ENCODE assay signal across 20 cellular contexts in the genomic region with DNA sequence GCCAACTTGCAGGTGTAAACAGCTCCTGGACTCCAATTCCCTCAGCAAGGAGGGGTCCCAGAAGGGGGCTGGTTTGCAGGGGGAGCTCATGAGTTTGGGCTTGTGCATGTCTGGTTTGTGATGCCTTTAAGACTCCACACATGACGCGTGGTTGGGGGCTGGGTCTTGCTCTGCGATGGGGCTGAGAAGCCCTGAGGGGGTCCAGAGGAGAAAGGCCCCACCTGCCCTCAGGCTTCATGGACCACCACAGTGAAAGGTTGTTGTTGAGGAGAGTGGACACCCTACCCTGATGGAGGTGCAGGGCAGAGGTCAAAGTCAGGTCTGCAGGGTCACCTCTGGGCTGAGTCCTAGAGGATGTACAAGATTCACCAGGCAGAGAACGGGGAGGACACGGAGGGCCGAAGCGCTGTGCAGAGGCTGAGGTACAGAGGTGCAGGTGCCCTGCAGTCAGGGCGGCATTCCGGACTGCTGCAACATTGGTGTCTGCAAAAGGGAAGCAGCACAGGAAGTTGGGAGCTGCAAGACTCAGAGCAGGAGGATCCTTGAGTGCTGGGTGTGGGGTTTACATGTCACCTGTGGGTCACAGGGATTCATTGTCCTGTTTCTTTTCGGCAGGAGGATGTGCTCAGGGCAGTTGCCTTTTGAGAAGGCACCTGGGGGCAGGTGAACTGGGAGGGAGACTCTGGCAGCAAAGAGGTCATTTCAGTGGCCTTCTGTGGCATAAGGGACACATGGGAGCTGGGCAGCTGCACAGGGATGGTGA.
DNase-seq lines count a peak whose midpoint lies in the region; ATAC-seq and TF ChIP-seq lines count a peak whose summit lies in the region.
"Had no signal": no experiment of that assay in that cellular context is flagged by ENCODE, and none has a peak within 500 bp of the region (broad histone marks: within the 10 kb centered on the region; RNA-seq: fewer than 3 reads in every experiment).

No MANE protein-coding gene starts in this region.

- no peaks in the 10 kb centered on the region for H3K9me3 Mint-ChIP-seq in activated T-cell treated with anti-CD3 and anti-CD28 coated beads, Interleukin-2, amount 50 U/mL, for 24 hours
- no peaks in the 10 kb centered on the region for H3K9me3 Mint-ChIP-seq in neural progenitor cell

- H3K4me1 ChIP-seq in neural progenitor cell: peaks cover 5% of the 10 kb centered on the region

- H3K9ac ChIP-seq in neural progenitor cell: no peak overlapping the region
- H3K9ac ChIP-seq: SK-N-SH had no signal

- H2AFZ ChIP-seq in neural progenitor cell (replicated peaks): no peak overlapping the region

- no peaks in the 10 kb centered on the region for H4K20me1 ChIP-seq in neural progenitor cell (ENCODE audit: low read depth)

- H3K79me2 ChIP-seq in neural progenitor cell (ENCODE audit: low read depth): no peaks in the 10 kb centered on the region

- ATAC-seq in HG03280 (IDR thresholded peaks at IDR 0.05; ENCODE audit: unreplicated experiment) (no peak), HG03139 (IDR thresholded peaks at IDR 0.05; ENCODE audit: unreplicated experiment) (no peak), HG03520 (IDR thresholded peaks at IDR 0.05; ENCODE audit: unreplicated experiment) (no peak)
- ATAC-seq: HepG2 had no signal

- H3K9me3 ChIP-seq in neural progenitor cell (ENCODE audit: low read depth): no peaks in the 10 kb centered on the region
- H3K9me3 ChIP-seq: SK-N-SH had no signal

- no peaks in the 10 kb centered on the region for H3K27me3 ChIP-seq in neural progenitor cell

- DNase-seq in activated T-cell treated with anti-CD3 and anti-CD28 coated beads, Interleukin-2, amount 50 U/mL, for 24 hours: no peak
- DNase-seq in activated T-cell treated with anti-CD3 and anti-CD28 coated beads for 4 hours (no peak), ecto neural progenitor cell (ENCODE audit: low spot score) (peak; percentile 26), neural progenitor cell (ENCODE audit: low spot score) (no peak)
- DNase-seq: DMS79, KBM-7, NCI-H1092, NCI-H1436 treated with DMSO at 0.1 percent for 48 hours, NCI-H2029, NCI-H2227 treated with DMSO at 0.1 percent for 48 hours, NCI-H510A treated with DMSO at 0.1 percent for 48 hours, NCI-H748 treated with DMSO at 0.1 percent for 48 hours, SIG-M5, SK-N-SH had no signal

- H3K36me3 ChIP-seq in neural progenitor cell: no peaks in the 10 kb centered on the region

- H3F3A ChIP-seq in neural progenitor cell (ENCODE audit: low read depth): no peaks in the 10 kb centered on the region

- no peak for TF ChIP-seq CTCF in neural progenitor cell (IDR thresholded peaks at IDR 0.05)

- no peak overlapping the region for H3K4me2 ChIP-seq in neural progenitor cell
- H3K4me2 ChIP-seq: SK-N-SH had no signal

- H3K36me3 Mint-ChIP-seq in activated T-cell treated with anti-CD3 and anti-CD28 coated beads, Interleukin-2, amount 50 U/mL, for 24 hours (ENCODE audit: low read depth): no peaks in the 10 kb centered on the region
- H3K36me3 Mint-ChIP-seq in neural progenitor cell: no peaks in the 10 kb centered on the region

- H3K4me1 Mint-ChIP-seq in activated T-cell treated with anti-CD3 and anti-CD28 coated beads, Interleukin-2, amount 50 U/mL, for 24 hours (ENCODE audit: low read depth): no peaks in the 10 kb centered on the region
- peaks cover 20% of the 10 kb centered on the region for H3K4me1 Mint-ChIP-seq in neural progenitor cell

- H3K27ac ChIP-seq in neural progenitor cell: no peak overlapping the region
- H3K27ac ChIP-seq: C4-2B, HL-60 had no signal

- peaks cover 27% of the 10 kb centered on the region for H3K27me3 Mint-ChIP-seq in activated T-cell treated with anti-CD3 and anti-CD28 coated beads, Interleukin-2, amount 50 U/mL, for 24 hours
- peaks cover 2% of the 10 kb centered on the region for H3K27me3 Mint-ChIP-seq in neural progenitor cell (ENCODE audit: insufficient read depth, low read depth)

- no peak overlapping the region for H3K4me3 ChIP-seq in neural progenitor cell

- H3K27ac Mint-ChIP-seq in activated T-cell treated with anti-CD3 and anti-CD28 coated beads, Interleukin-2, amount 50 U/mL, for 24 hours: peak overlapping the region; percentile 11
- peak overlapping the region; percentile 44 for H3K27ac Mint-ChIP-seq in neural progenitor cell

- H3K4me3 Mint-ChIP-seq in activated T-cell treated with anti-CD3 and anti-CD28 coated beads, Interleukin-2, amount 50 U/mL, for 24 hours: no peak overlapping the region
- peak overlapping the region; percentile 47 for H3K4me3 Mint-ChIP-seq in neural progenitor cell
